15 cellular contexts compared by ENCODE assay signal in the genomic region with DNA sequence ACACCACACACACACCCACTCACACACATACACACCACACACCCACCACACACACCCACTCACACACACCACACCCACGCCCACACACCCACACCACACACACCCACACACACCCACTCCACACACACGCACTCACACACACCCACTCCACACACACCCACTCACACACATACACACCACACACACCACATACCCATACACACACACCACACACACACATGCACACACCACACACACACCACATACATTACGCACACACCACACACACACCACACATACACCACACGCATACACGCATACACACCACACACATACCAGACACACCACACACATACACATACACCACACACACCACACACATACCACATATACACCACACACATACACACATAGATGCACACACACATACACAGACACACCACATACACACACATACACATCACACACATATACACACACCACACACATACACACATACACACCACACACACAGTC. TPM values are rescaled to one million over a fixed set of nuclear protein-coding genes. Genes with fewer than 3 reads are reported as not detected.
DNase-seq lines count a peak whose midpoint lies in the region; ATAC-seq, FAIRE-seq and TF ChIP-seq lines count a peak whose summit lies in the region.
"Had no signal": no experiment of that assay in that cellular context is flagged by ENCODE, and none has a peak within 500 bp of the region (broad histone marks: within the 10 kb centered on the region; RNA-seq: fewer than 3 reads in every experiment).

No MANE protein-coding gene starts in this region.

- H3K4me1 ChIP-seq in ACC112 (ENCODE audit: control insufficient read depth, insufficient read depth, low read length, unreplicated experiment) (peaks cover 73% of the 10 kb centered on the region), H1 (replicated peaks in 1 of 4; ENCODE audit: control insufficient read depth in 3 of 4, insufficient read depth in 4 of 4, low read length in 3 of 4) (0 out of 7 replicates have a peak, but pooled peaks cover 0 to 2% (median 0%) of the 10 kb centered on the region in 4 experiments), osteoblast (ENCODE audit: insufficient read depth, low read length) (peaks cover 72% of the 10 kb centered on the region)

- TF ChIP-seq POLR2A in H1 (IDR thresholded peaks at IDR 0.05; ENCODE audit: control extremely low read depth in 1 of 2, low read depth in 2 of 2, low read length in 2 of 2) = no peak

- H3K4me1 Mint-ChIP-seq in T-helper 2 cell treated with Interferon-gamma antibody and Interleukin-4, amounts not matched to agents 5 μg/mL and 100 μg/mL, for 36 hours (ENCODE audit: low read depth) = no peaks in the 10 kb centered on the region

- peak overlapping the region; percentile 93; the same call in 1 of the 2 replicates for H2AK5ac ChIP-seq in H1 (ENCODE audit: low read depth, low read length)

- no peak overlapping the region for H3K18ac ChIP-seq in H1 (ENCODE audit: extremely low read depth, low read length)

- H3K9me3 Mint-ChIP-seq in T-helper 2 cell treated with Interferon-gamma antibody and Interleukin-4, amounts not matched to agents 5 μg/mL and 100 μg/mL, for 36 hours = no peaks in the 10 kb centered on the region

- H2AFZ ChIP-seq in ACC112 (ENCODE audit: low read length, unreplicated experiment) = no peak overlapping the region
- H2AFZ ChIP-seq in H1 (ENCODE audit: low read length) = no peak overlapping the region
- H2AFZ ChIP-seq in osteoblast (ENCODE audit: low read length) = no peak overlapping the region

- H3K27ac Mint-ChIP-seq in T-helper 2 cell treated with Interferon-gamma antibody and Interleukin-4, amounts not matched to agents 5 μg/mL and 100 μg/mL, for 36 hours = no peak overlapping the region

- H3K9me3 ChIP-seq in H1 (ENCODE audit: insufficient read depth in 2 of 2, low read depth in 1 of 2, low read length in 1 of 2) = no peaks in the 10 kb centered on the region
- no peaks in the 10 kb centered on the region for H3K9me3 ChIP-seq in osteoblast (ENCODE audit: low read depth, low read length)
- H3K9me3 ChIP-seq: BLaER1 treated with 17β-estradiol and CSF1 and Interleukin-3, amounts not matched to agents 10 nM and 100 nM had no signal

- no peak overlapping the region for H3K14ac ChIP-seq in H1 (ENCODE audit: insufficient read length)

- no peak overlapping the region for H3K4ac ChIP-seq in H1 (replicated peaks; ENCODE audit: insufficient read length, low read depth, low read length)

- H3K36me3 ChIP-seq in ACC112 (ENCODE audit: insufficient read depth, low read length) = no peaks in the 10 kb centered on the region
- no peaks in the 10 kb centered on the region; a peak in 1 of 8 replicates for H3K36me3 ChIP-seq in H1 (ENCODE audit: control insufficient read depth in 2 of 4, insufficient read depth in 4 of 4, low read length in 3 of 4)
- H3K36me3 ChIP-seq in osteoblast (ENCODE audit: insufficient read depth, low read length) = no peaks in the 10 kb centered on the region
- H3K36me3 ChIP-seq: BLaER1 treated with 17β-estradiol and CSF1 and Interleukin-3, amounts not matched to agents 10 nM and 100 nM had no signal

- no peak overlapping the region; the same call in 1 of the 2 replicates for H2BK5ac ChIP-seq in H1 (ENCODE audit: low read depth, low read length)

- H3K4me3 ChIP-seq in ACC112 (ENCODE audit: low read depth, low read length) = no peak overlapping the region
- H3K4me3 ChIP-seq in H1 (ENCODE audit: extremely low read depth in 1 of 4, insufficient read depth in 2 of 4, low read depth in 3 of 4, low read length in 4 of 4) = no peak overlapping the region
- no peak overlapping the region for H3K4me3 ChIP-seq in osteoblast (ENCODE audit: insufficient read depth, low read length)
- H3K4me3 ChIP-seq: BLaER1 treated with 17β-estradiol and CSF1 and Interleukin-3, amounts not matched to agents 10 nM and 100 nM had no signal

- H3K27ac ChIP-seq in ACC112 (ENCODE audit: low read depth, low read length) (peak overlapping the region; percentile 100), RWPE1 (peak overlapping the region; percentile 42), H1 (ENCODE audit: low read depth, low read length) (no peak overlapping the region), osteoblast (ENCODE audit: low read depth, low read length) (peak overlapping the region; percentile 100)

- TF ChIP-seq RAD21 in H1 (IDR thresholded peaks at IDR 0.05 in 1 of 2, conservative IDR thresholded peaks at IDR 0.05 in 1 of 2; ENCODE audit: low read depth in 2 of 2, low read length in 2 of 2) = no peak

- H3K27me3 ChIP-seq in ACC112 (ENCODE audit: insufficient read depth, low read length) (no peaks in the 10 kb centered on the region), H1 (replicated peaks in 1 of 4; ENCODE audit: control insufficient read depth in 3 of 4, extremely low read depth in 1 of 4, insufficient read depth in 3 of 4, low read length in 3 of 4) (no peaks in the 10 kb centered on the region), osteoblast (ENCODE audit: insufficient read depth, low read length) (no peaks in the 10 kb centered on the region)
- H3K27me3 ChIP-seq: BLaER1 treated with 17β-estradiol and CSF1 and Interleukin-3, amounts not matched to agents 10 nM and 100 nM had no signal

- TF ChIP-seq CTCF in RWPE1 (conservative IDR thresholded peaks at IDR 0.05; ENCODE audit: low read depth) (no peak), H1 (IDR thresholded peaks at IDR 0.05; ENCODE audit: control extremely low read depth in 1 of 3, insufficient read depth in 1 of 3, low read depth in 1 of 3, low read length in 3 of 3) (no peak), osteoblast (IDR thresholded peaks at IDR 0.05; ENCODE audit: extremely low read depth, low read depth, low read length) (no peak)

- H2BK120ac ChIP-seq in H1 (replicated peaks; ENCODE audit: low read depth, low read length) = no peak overlapping the region

- no peak overlapping the region for H3K23ac ChIP-seq in H1 (ENCODE audit: insufficient read length)

- 87% methylated on average over 5 of the region's 5 CpGs; no CpG with 5 or more reads in 1 of the 2 experiments for WGBS in H1 (ENCODE audit: extremely low coverage in 1 of 2, insufficient coverage in 1 of 2, insufficient read length in 1 of 2, insufficient replicate concordance in 2 of 2, low coverage in 1 of 2, low lambda C conversion rate in 2 of 2, missing lambda C conversion rate in 1 of 2), 2 experiments

- peak overlapping the region; percentile 32; the same call in 1 of the 2 replicates for H2BK12ac ChIP-seq in H1 (ENCODE audit: low read depth, low read length)

- H2BK15ac ChIP-seq in H1 (ENCODE audit: low read length) = no peak overlapping the region

- no peak for DNase-seq in RWPE1 (ENCODE audit: low spot score)
- DNase-seq in H1 (ENCODE audit: low read depth in 1 of 2, low spot score in 2 of 2) = no peak
- DNase-seq in osteoblast (ENCODE audit: insufficient read length, low spot score, missing footprints) = no peak
- DNase-seq in NCI-H2196 treated with DMSO at 0.1 percent for 48 hours (lab: John Stamatoyannopoulos, UW; ENCODE audit: unreplicated experiment) = no peak
- no peak for DNase-seq in SHP77 treated with DMSO at 0.1 percent for 48 hours (lab: John Stamatoyannopoulos, UW)
- DNase-seq in T-helper 2 cell treated with Interferon-gamma antibody and Interleukin-4, amounts not matched to agents 5 μg/mL and 100 μg/mL, for 36 hours (ENCODE audit: low spot score) = no peak
- DNase-seq: DMS79, NCI-H1417 treated with DMSO at 0.1 percent for 48 hours, NCI-H187 treated with DMSO at 0.1 percent for 48 hours, NCI-H226, OCI-M1 had no signal

- H3K79me2 ChIP-seq in ACC112 (ENCODE audit: control insufficient read depth, insufficient read depth, low read length, unreplicated experiment) (peaks cover 5% of the 10 kb centered on the region), H1 (ENCODE audit: control insufficient read depth in 1 of 2, insufficient read depth in 2 of 2, low read length in 2 of 2) (0 out of 4 replicates have a peak, but pooled peaks cover 0 to 3% of the 10 kb centered on the region in 2 experiments), osteoblast (ENCODE audit: insufficient read depth, low read length) (peaks cover 19% of the 10 kb centered on the region)

- H3K79me1 ChIP-seq in H1 (ENCODE audit: low read depth, low read length) = no peaks in the 10 kb centered on the region; the same call in 1 of the 2 replicates

- peak overlapping the region; percentile 36 for H4K8ac ChIP-seq in H1 (ENCODE audit: extremely low read depth, insufficient read depth, low read length)

- no peak overlapping the region for H4K5ac ChIP-seq in H1 (ENCODE audit: insufficient read length, low read depth, low read length)

- CTCF ChIA-PET in RWPE1 (lab: Yijun Ruan, JAX) (interaction anchor here (0.6 to 1.2 kb wide), 3 partner anchors 90 to 228 kb away, joined by 3 to 7 read pairs (median 3); no protein-coding TSS in a partner anchor), H1 (lab: Charles Lee; ENCODE audit: partially characterized antibody) (interaction anchor here (0.8 to 1.6 kb wide), 4 partner anchors 8 to 65 kb away, joined by 3 to 10 read pairs (median 4); no protein-coding TSS in a partner anchor)

- H3K27me3 Mint-ChIP-seq in T-helper 2 cell treated with Interferon-gamma antibody and Interleukin-4, amounts not matched to agents 5 μg/mL and 100 μg/mL, for 36 hours (ENCODE audit: low read depth) = peaks cover 6% of the 10 kb centered on the region

- POLR2A ChIA-PET in RWPE1 (lab: Yijun Ruan, JAX; ENCODE audit: low non-redundant PET) = no interaction called here
- POLR2A ChIA-PET in H1 (lab: Charles Lee; ENCODE audit: partially characterized antibody) = no interaction called here

- H3K56ac ChIP-seq in H1 (replicated peaks; ENCODE audit: insufficient read length, low read depth, low read length) = peak overlapping the region; percentile 100

- no peak overlapping the region for H3K9ac ChIP-seq in H1 (replicated peaks in 1 of 4; ENCODE audit: extremely low read depth in 1 of 4, low read depth in 3 of 4, low read length in 3 of 4)

- no peak for TF ChIP-seq EP300 in H1 (IDR thresholded peaks at IDR 0.05; ENCODE audit: borderline replicate concordance in 1 of 2, low read depth in 2 of 2, low read length in 2 of 2)

- no peak overlapping the region for H2BK20ac ChIP-seq in H1 (ENCODE audit: low read length)

- peaks cover 0 to 12% of the 10 kb centered on the region in 2 experiments for H4K20me1 ChIP-seq in H1 (replicated peaks in 1 of 2; ENCODE audit: control insufficient read depth in 1 of 2, insufficient read depth in 2 of 2, low read length in 2 of 2)
- no peaks in the 10 kb centered on the region for H4K20me1 ChIP-seq in osteoblast (ENCODE audit: insufficient read depth, low read length)
- H4K20me1 ChIP-seq: BLaER1 treated with 17β-estradiol and CSF1 and Interleukin-3, amounts not matched to agents 10 nM and 100 nM had no signal

- no peaks in the 10 kb centered on the region for H3K36me3 Mint-ChIP-seq in T-helper 2 cell treated with Interferon-gamma antibody and Interleukin-4, amounts not matched to agents 5 μg/mL and 100 μg/mL, for 36 hours (ENCODE audit: low read depth)

- no peak overlapping the region for H3K4me3 Mint-ChIP-seq in T-helper 2 cell treated with Interferon-gamma antibody and Interleukin-4, amounts not matched to agents 5 μg/mL and 100 μg/mL, for 36 hours

- no peak overlapping the region for H3K4me2 ChIP-seq in H1 (ENCODE audit: insufficient read depth in 1 of 2, low read depth in 2 of 2, low read length in 2 of 2)
- H3K4me2 ChIP-seq in osteoblast (ENCODE audit: insufficient read depth, low read length) = no peak overlapping the region
- H3K4me2 ChIP-seq: BLaER1 treated with 17β-estradiol and CSF1 and Interleukin-3, amounts not matched to agents 10 nM and 100 nM had no signal

- ATAC-seq in HG03139 (IDR thresholded peaks at IDR 0.05; ENCODE audit: unreplicated experiment) = no peak

- H3K23me2 ChIP-seq in H1 (ENCODE audit: low read depth, low read length) = peaks cover 18% of the 10 kb centered on the region

- no peak for FAIRE-seq in H1 (lab: Jason Lieb, UNC)
- FAIRE-seq: D721Med had no signal

- H4K91ac ChIP-seq in H1 (replicated peaks; ENCODE audit: insufficient read length, low read length) = peak overlapping the region; percentile 93

RNA-seq across cellular contexts. Expression of gene MCFD2, which starts 37.9 kb away (rescaled TPM):
- 74.2 and 76.2 TPM in 2 replicates for total RNA-seq in H1 (2021; fragmentation: NEBNext Ultra II Directional; extraction: Animal tissue kit (Norgen Biotek cat#: 25700))
- 29.2 and 35.2 TPM in 2 replicates for polyA plus RNA-seq in H1 (2011; rRNA removed)
- 45.2 TPM for polyA plus RNA-seq in H1 (2011; cell fraction: cytosol; rRNA removed)
- polyA plus RNA-seq in H1 (2011; cell fraction: nucleus; rRNA removed) = 32.5 TPM
- 34.8 to 54.7 TPM (median 42.9 TPM) in 4 replicates for polyA plus RNA-seq in H1 (2012, experiment 1 of 2)
- polyA plus RNA-seq in H1 (2012, experiment 2 of 2) = 12.4 TPM
- polyA plus RNA-seq in H1 (2013, experiment 1 of 2) = 62.6 TPM
- 82.9 TPM for polyA plus RNA-seq in H1 (2013, experiment 2 of 2)
- polyA minus RNA-seq in H1 (2011; rRNA and poly(A)+ RNA removed) = 58.1 and 81.8 TPM in 2 replicates
- 49.1 TPM for polyA minus RNA-seq in H1 (2011; cell fraction: cytosol; rRNA and poly(A)+ RNA removed)
- 43.8 TPM for polyA minus RNA-seq in H1 (2011; cell fraction: nucleus; rRNA and poly(A)+ RNA removed)
- 136 and 185 TPM in 2 replicates for total RNA-seq in osteoblast
